22 cellular contexts compared by ENCODE assay signal in genomic region chr10:2410049-2410448, GRCh38.
"Had no signal": no experiment of that assay in that cellular context is flagged by ENCODE, and none has a peak within 500 bp of the region (broad histone marks: within the 10 kb centered on the region; RNA-seq: fewer than 3 reads in every experiment).

No MANE protein-coding gene starts in this region.

- H3K4me3 Mint-ChIP-seq: IgD-negative memory B cell had no signal

- H3K9ac ChIP-seq: KMS-11 had no signal

- H3K36me3 Mint-ChIP-seq: IgD-negative memory B cell had no signal

- H3K4me1 ChIP-seq: SJSA1 had no signal

- H3K27me3 Mint-ChIP-seq: IgD-negative memory B cell had no signal

- FAIRE-seq: K562 had no signal

- H3K4me1 Mint-ChIP-seq: IgD-negative memory B cell had no signal

- H3K27me3 ChIP-seq: SJSA1 had no signal

- H3K27ac Mint-ChIP-seq: IgD-negative memory B cell had no signal

- H3K4me2 ChIP-seq: KMS-11 had no signal

- ATAC-seq: K562 had no signal

- DNase-seq: Kasumi-1, MM.1S, NCI-H1092 treated with DMSO at 0.1 percent for 48 hours, NCI-H1436, NCI-H187, NCI-H2029, NCI-H2081 treated with DMSO at 0.1 percent for 48 hours, NCI-H2171, NCI-H226, NCI-H446, NCI-H510A, NCI-H524 treated with DMSO at 0.1 percent for 48 hours, NCI-H69, NCI-H774, Right ventricle myocardium superior, RPMI8226, SIG-M5 had no signal

- H3K4me3 ChIP-seq: K562, SJSA1, SK-N-MC had no signal

- H3K27ac ChIP-seq: KMS-11, SJSA1, SK-N-MC had no signal

- H3K9me3 ChIP-seq: SJSA1 had no signal

- H3K36me3 ChIP-seq: SJSA1 had no signal
